1 cellular context compared by ENCODE assay signal in the genomic region with DNA sequence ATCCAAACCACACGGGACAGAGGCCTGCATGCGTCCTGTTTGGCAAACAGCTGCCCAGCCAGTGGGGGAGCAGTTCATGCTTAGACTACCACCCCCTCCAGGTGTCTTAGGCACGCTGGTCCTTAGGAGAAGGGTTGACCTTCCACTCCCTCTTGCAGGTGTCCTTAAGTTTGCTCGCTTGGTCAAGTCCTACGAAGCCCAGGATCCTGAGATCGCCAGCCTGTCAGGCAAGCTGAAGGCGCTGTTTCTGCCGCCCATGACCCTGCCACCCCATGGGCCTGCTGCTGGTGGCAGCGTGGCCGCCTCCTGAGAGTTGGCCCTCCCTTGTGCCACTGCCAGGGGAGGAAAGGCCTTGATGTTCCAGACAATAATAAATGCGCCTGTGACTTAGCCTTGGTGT.
A peak's percentile ranks its signal among the peaks of the same experiment; 100 is the strongest.
TF ChIP-seq lines count a peak whose summit lies in the region.

No MANE protein-coding gene starts in this region.

TF ChIP-seq in GM12878, 131 proteins besides CTCF, POLR2A, EP300 and RAD21:
- no peak for TF ChIP-seq MYB (IDR thresholded peaks at IDR 0.05; ENCODE audit: borderline replicate concordance, low read depth, low read length)
- peak; percentile 18; the same call in 1 of the 2 replicates for TF ChIP-seq POLR2AphosphoS5 (IDR thresholded peaks at IDR 0.05; ENCODE audit: low read length)
- TF ChIP-seq, protein P1, sequence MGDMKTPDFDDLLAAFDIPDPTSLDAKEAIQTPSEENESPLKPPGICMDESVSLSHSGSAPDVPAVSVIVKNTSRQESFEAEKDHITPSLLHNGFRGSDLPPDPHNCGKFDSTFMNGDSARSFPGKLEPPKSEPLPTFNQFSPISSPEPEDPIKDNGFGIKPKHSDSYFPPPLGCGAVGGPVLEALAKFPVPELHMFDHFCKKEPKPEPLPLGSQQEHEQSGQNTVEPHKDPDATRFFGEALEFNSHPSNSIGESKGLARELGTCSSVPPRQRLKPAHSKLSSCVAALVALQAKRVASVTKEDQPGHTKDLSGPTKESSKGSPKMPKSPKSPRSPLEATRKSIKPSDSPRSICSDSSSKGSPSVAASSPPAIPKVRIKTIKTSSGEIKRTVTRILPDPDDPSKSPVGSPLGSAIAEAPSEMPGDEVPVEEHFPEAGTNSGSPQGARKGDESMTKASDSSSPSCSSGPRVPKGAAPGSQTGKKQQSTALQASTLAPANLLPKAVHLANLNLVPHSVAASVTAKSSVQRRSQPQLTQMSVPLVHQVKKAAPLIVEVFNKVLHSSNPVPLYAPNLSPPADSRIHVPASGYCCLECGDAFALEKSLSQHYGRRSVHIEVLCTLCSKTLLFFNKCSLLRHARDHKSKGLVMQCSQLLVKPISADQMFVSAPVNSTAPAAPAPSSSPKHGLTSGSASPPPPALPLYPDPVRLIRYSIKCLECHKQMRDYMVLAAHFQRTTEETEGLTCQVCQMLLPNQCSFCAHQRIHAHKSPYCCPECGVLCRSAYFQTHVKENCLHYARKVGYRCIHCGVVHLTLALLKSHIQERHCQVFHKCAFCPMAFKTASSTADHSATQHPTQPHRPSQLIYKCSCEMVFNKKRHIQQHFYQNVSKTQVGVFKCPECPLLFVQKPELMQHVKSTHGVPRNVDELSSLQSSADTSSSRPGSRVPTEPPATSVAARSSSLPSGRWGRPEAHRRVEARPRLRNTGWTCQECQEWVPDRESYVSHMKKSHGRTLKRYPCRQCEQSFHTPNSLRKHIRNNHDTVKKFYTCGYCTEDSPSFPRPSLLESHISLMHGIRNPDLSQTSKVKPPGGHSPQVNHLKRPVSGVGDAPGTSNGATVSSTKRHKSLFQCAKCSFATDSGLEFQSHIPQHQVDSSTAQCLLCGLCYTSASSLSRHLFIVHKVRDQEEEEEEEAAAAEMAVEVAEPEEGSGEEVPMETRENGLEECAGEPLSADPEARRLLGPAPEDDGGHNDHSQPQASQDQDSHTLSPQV (IDR thresholded peaks at IDR 0.05): no peak
- TF ChIP-seq MXI1 (IDR thresholded peaks at IDR 0.05; ENCODE audit: low read depth, low read length): no peak
- TF ChIP-seq, protein P2, sequence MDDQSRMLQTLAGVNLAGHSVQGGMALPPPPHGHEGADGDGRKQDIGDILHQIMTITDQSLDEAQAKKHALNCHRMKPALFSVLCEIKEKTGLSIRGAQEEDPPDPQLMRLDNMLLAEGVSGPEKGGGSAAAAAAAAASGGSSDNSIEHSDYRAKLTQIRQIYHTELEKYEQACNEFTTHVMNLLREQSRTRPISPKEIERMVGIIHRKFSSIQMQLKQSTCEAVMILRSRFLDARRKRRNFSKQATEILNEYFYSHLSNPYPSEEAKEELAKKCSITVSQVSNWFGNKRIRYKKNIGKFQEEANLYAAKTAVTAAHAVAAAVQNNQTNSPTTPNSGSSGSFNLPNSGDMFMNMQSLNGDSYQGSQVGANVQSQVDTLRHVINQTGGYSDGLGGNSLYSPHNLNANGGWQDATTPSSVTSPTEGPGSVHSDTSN (IDR thresholded peaks at IDR 0.05; ENCODE audit: insufficient replicate concordance, low read depth, low read length): no peak
- TF ChIP-seq SMAD5 (IDR thresholded peaks at IDR 0.05; ENCODE audit: low read depth): no peak
- no peak; the same call in 1 of the 2 replicates for TF ChIP-seq POLR2AphosphoS2 (IDR thresholded peaks at IDR 0.05; ENCODE audit: low read depth, low read length)
- no peak for TF ChIP-seq ZZZ3 (IDR thresholded peaks at IDR 0.05; ENCODE audit: control insufficient read depth, insufficient read length, low read depth)
- TF ChIP-seq SMAD1 (IDR thresholded peaks at IDR 0.05; ENCODE audit: low read depth, partially characterized antibody): no peak
- 0 out of 2 replicates have a peak, but pooled peaks have one; percentile 28 for TF ChIP-seq NR2F1 (conservative IDR thresholded peaks at IDR 0.05)
- peak; percentile 39; the same call in 1 of the 2 replicates for TF ChIP-seq SMARCA5 (IDR thresholded peaks at IDR 0.05)
- TF ChIP-seq, protein P3, sequence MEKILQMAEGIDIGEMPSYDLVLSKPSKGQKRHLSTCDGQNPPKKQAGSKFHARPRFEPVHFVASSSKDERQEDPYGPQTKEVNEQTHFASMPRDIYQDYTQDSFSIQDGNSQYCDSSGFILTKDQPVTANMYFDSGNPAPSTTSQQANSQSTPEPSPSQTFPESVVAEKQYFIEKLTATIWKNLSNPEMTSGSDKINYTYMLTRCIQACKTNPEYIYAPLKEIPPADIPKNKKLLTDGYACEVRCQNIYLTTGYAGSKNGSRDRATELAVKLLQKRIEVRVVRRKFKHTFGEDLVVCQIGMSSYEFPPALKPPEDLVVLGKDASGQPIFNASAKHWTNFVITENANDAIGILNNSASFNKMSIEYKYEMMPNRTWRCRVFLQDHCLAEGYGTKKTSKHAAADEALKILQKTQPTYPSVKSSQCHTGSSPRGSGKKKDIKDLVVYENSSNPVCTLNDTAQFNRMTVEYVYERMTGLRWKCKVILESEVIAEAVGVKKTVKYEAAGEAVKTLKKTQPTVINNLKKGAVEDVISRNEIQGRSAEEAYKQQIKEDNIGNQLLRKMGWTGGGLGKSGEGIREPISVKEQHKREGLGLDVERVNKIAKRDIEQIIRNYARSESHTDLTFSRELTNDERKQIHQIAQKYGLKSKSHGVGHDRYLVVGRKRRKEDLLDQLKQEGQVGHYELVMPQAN (conservative IDR thresholded peaks at IDR 0.05): no peak
- peak; percentile 60; the same call in 1 of the 2 replicates for TF ChIP-seq LARP7 (IDR thresholded peaks at IDR 0.05)
- TF ChIP-seq, protein P4, sequence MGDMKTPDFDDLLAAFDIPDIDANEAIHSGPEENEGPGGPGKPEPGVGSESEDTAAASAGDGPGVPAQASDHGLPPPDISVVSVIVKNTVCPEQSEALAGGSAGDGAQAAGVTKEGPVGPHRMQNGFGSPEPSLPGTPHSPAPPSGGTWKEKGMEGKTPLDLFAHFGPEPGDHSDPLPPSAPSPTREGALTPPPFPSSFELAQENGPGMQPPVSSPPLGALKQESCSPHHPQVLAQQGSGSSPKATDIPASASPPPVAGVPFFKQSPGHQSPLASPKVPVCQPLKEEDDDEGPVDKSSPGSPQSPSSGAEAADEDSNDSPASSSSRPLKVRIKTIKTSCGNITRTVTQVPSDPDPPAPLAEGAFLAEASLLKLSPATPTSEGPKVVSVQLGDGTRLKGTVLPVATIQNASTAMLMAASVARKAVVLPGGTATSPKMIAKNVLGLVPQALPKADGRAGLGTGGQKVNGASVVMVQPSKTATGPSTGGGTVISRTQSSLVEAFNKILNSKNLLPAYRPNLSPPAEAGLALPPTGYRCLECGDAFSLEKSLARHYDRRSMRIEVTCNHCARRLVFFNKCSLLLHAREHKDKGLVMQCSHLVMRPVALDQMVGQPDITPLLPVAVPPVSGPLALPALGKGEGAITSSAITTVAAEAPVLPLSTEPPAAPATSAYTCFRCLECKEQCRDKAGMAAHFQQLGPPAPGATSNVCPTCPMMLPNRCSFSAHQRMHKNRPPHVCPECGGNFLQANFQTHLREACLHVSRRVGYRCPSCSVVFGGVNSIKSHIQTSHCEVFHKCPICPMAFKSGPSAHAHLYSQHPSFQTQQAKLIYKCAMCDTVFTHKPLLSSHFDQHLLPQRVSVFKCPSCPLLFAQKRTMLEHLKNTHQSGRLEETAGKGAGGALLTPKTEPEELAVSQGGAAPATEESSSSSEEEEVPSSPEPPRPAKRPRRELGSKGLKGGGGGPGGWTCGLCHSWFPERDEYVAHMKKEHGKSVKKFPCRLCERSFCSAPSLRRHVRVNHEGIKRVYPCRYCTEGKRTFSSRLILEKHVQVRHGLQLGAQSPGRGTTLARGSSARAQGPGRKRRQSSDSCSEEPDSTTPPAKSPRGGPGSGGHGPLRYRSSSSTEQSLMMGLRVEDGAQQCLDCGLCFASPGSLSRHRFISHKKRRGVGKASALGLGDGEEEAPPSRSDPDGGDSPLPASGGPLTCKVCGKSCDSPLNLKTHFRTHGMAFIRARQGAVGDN (IDR thresholded peaks at IDR 0.05): 0 out of 2 replicates have a peak, but pooled peaks have one; percentile 34
- TF ChIP-seq ETV6 (conservative IDR thresholded peaks at IDR 0.05 in 1 of 2, IDR thresholded peaks at IDR 0.05 in 1 of 2; ENCODE audit: borderline replicate concordance in 1 of 2, low read depth in 1 of 2): no peak
- no peak for TF ChIP-seq KLF5 (IDR thresholded peaks at IDR 0.05; ENCODE audit: partially characterized antibody)
- TF ChIP-seq TCF3 (IDR thresholded peaks at IDR 0.05; ENCODE audit: borderline replicate concordance, insufficient read depth, low read depth, low read length): no peak
